12 cellular contexts compared by ENCODE assay signal in genomic region chr7:96284838-96285237, GRCh38. TPM values are rescaled to one million over a fixed set of nuclear protein-coding genes. Genes with fewer than 3 reads are reported as not detected.
A peak's percentile ranks its signal among the peaks of the same experiment; 100 is the strongest.
DNase-seq lines count a peak whose midpoint lies in the region; ATAC-seq, FAIRE-seq and TF ChIP-seq lines count a peak whose summit lies in the region.
"Had no signal": no experiment of that assay in that cellular context is flagged by ENCODE, and none has a peak within 500 bp of the region (broad histone marks: within the 10 kb centered on the region; RNA-seq: fewer than 3 reads in every experiment).

No MANE protein-coding gene starts in this region.

- TF ChIP-seq POLR2A in stomach (IDR thresholded peaks at IDR 0.05): no peak

- no peaks in the 10 kb centered on the region for H3K9me2 ChIP-seq in Karpas-422 (replicated peaks; ENCODE audit: insufficient read depth, low read length)

- peak overlapping the region; percentile 83 to 99 (median 97) for H3K27ac Mint-ChIP-seq in CD4-positive, alpha-beta memory T cell
- peak overlapping the region; percentile 90 for H3K27ac Mint-ChIP-seq in activated CD8-positive, alpha-beta T cell treated with anti-CD3 and anti-CD28 coated beads, Interleukin-2, amount 10 ng/mL, durations not matched to agents 7 days and 5 days

- H4K20me1 ChIP-seq in Karpas-422 (ENCODE audit: insufficient read depth, low read depth, low read length): no peaks in the 10 kb centered on the region

- H3K9ac ChIP-seq in Karpas-422 (ENCODE audit: low read length): no peak overlapping the region

- TF ChIP-seq CTCF in stomach (IDR thresholded peaks at IDR 0.05): no peak

- no peaks in the 10 kb centered on the region for H3K36me3 ChIP-seq in CD4-positive, alpha-beta memory T cell (ENCODE audit: insufficient read depth, low read length)
- H3K36me3 ChIP-seq in stomach: no peaks in the 10 kb centered on the region
- peaks cover 14% of the 10 kb centered on the region for H3K36me3 ChIP-seq in Karpas-422 (ENCODE audit: insufficient read depth, low read length)
- H3K36me3 ChIP-seq: thoracic aorta had no signal

- CTCF ChIA-PET in CD4-positive, alpha-beta memory T cell (lab: Charles Lee; ENCODE audit: partially characterized antibody): no interaction called here
- CTCF ChIA-PET in activated CD8-positive, alpha-beta T cell treated with anti-CD3 and anti-CD28 coated beads, Interleukin-2, amount 10 ng/mL, durations not matched to agents 7 days and 5 days (lab: Charles Lee): interaction anchor here (0.5 kb wide), 1 partner anchor 494 kb away, joined by 3 read pairs; no protein-coding TSS in a partner anchor

- peaks cover 31 to 44% (median 40%) of the 10 kb centered on the region in 4 donors for H3K4me1 Mint-ChIP-seq in CD4-positive, alpha-beta memory T cell
- peaks cover 31% of the 10 kb centered on the region for H3K4me1 Mint-ChIP-seq in activated CD8-positive, alpha-beta T cell treated with anti-CD3 and anti-CD28 coated beads, Interleukin-2, amount 10 ng/mL, durations not matched to agents 7 days and 5 days (ENCODE audit: low read depth)

- H3K9me3 ChIP-seq in CD4-positive, alpha-beta memory T cell (ENCODE audit: control insufficient read depth in 1 of 2, low read length in 2 of 2): no peaks in the 10 kb centered on the region
- H3K9me3 ChIP-seq in stomach (no peaks in the 10 kb centered on the region), Karpas-422 (ENCODE audit: low read length) (no peaks in the 10 kb centered on the region)
- H3K9me3 ChIP-seq: SJSA1, thoracic aorta had no signal

- peaks cover 90% of the 10 kb centered on the region for H3K79me2 ChIP-seq in Karpas-422 (ENCODE audit: low read length)

- H3K4me2 ChIP-seq in Karpas-422 (ENCODE audit: low read depth, low read length, poor library complexity, severe bottlenecking): no peak overlapping the region

- POLR2A ChIA-PET in CD4-positive, alpha-beta memory T cell (lab: Charles Lee; ENCODE audit: partially characterized antibody): interaction anchor here (0.5 to 2.4 kb wide), 5 partner anchors 21 to 424 kb away, joined by 3 to 12 read pairs (median 3); partner anchors contain the start of gene SLC25A13
- POLR2A ChIA-PET in activated CD8-positive, alpha-beta T cell treated with anti-CD3 and anti-CD28 coated beads, Interleukin-2, amount 10 ng/mL, durations not matched to agents 7 days and 5 days (lab: Charles Lee): no interaction called here

- peak overlapping the region; percentile 54 for H3K27ac ChIP-seq in CD4-positive, alpha-beta memory T cell (ENCODE audit: low read depth, low read length)
- H3K27ac ChIP-seq in stomach (no peak overlapping the region), Karpas-422 (ENCODE audit: low read length) (no peak overlapping the region)
- H3K27ac ChIP-seq: SJSA1, thoracic aorta had no signal

- peak overlapping the region in 1 of 2 donors; percentile 21 for H3K4me3 ChIP-seq in CD4-positive, alpha-beta memory T cell (ENCODE audit: low read length in 2 of 2)
- H3K4me3 ChIP-seq in stomach: no peak overlapping the region
- no peak overlapping the region for H3K4me3 ChIP-seq in Karpas-422 (ENCODE audit: low read length)
- H3K4me3 ChIP-seq: SJSA1, thoracic aorta had no signal

- peak overlapping the region in 7 of 8 donors; percentile 74 to 90 (median 77) for H3K4me3 Mint-ChIP-seq in CD4-positive, alpha-beta memory T cell
- no peak overlapping the region for H3K4me3 Mint-ChIP-seq in activated CD8-positive, alpha-beta T cell treated with anti-CD3 and anti-CD28 coated beads, Interleukin-2, amount 10 ng/mL, durations not matched to agents 7 days and 5 days

- no peaks in the 10 kb centered on the region for H3K27me3 Mint-ChIP-seq in CD4-positive, alpha-beta memory T cell
- no peaks in the 10 kb centered on the region for H3K27me3 Mint-ChIP-seq in activated CD8-positive, alpha-beta T cell treated with anti-CD3 and anti-CD28 coated beads, Interleukin-2, amount 10 ng/mL, durations not matched to agents 7 days and 5 days (ENCODE audit: low read depth)

- FAIRE-seq in GM19239 (lab: Jason Lieb, UNC): peak; percentile 49

- peaks cover 0 to 1% (median 0%) of the 10 kb centered on the region in 8 donors for H3K9me3 Mint-ChIP-seq in CD4-positive, alpha-beta memory T cell
- H3K9me3 Mint-ChIP-seq in activated CD8-positive, alpha-beta T cell treated with anti-CD3 and anti-CD28 coated beads, Interleukin-2, amount 10 ng/mL, durations not matched to agents 7 days and 5 days (ENCODE audit: insufficient read depth): no peaks in the 10 kb centered on the region

- ATAC-seq in HG02973 (IDR thresholded peaks at IDR 0.05; ENCODE audit: unreplicated experiment) (peak; percentile 56), Right ventricle myocardium superior (ENCODE audit: poor library complexity) (no peak)
- no peak for ATAC-seq in activated CD8-positive, alpha-beta T cell treated with anti-CD3 and anti-CD28 coated beads, Interleukin-2, amount 10 ng/mL, durations not matched to agents 7 days and 5 days

- H3K36me3 Mint-ChIP-seq in CD4-positive, alpha-beta memory T cell: peaks cover 0 to 8% of the 10 kb centered on the region in 2 donors
- H3K36me3 Mint-ChIP-seq in activated CD8-positive, alpha-beta T cell treated with anti-CD3 and anti-CD28 coated beads, Interleukin-2, amount 10 ng/mL, durations not matched to agents 7 days and 5 days (ENCODE audit: low read depth): peaks cover 28% of the 10 kb centered on the region

- no peak for TF ChIP-seq EP300 in stomach (IDR thresholded peaks at IDR 0.05)

- DNase-seq in CD4-positive, alpha-beta memory T cell: peak in 1 of 5 donors; percentile 4
- no peak for DNase-seq in GM19239 (ENCODE audit: insufficient read length, low spot score)
- DNase-seq in activated CD8-positive, alpha-beta T cell treated with anti-CD3 and anti-CD28 coated beads, Interleukin-2, amount 10 ng/mL, durations not matched to agents 7 days and 5 days: no peak
- no peak for DNase-seq in stomach
- no peak for DNase-seq in Right ventricle myocardium superior
- DNase-seq in amniotic stem cell (lab: John Stamatoyannopoulos, UW): no peak
- DNase-seq in Karpas-422: no peak
- DNase-seq: C1 segment of cervical spinal cord, NCI-H2107 had no signal

- intact Hi-C loops in CD4-positive, alpha-beta memory T cell (cut with micrococcal nuclease): loop anchor here (1.0 to 5.0 kb wide), 3 partner anchors 20 to 832 kb away; partner anchors contain the start of gene SDHAF3
- intact Hi-C loops in stomach (cut with DNase I; ENCODE audit: low total_unique reads): no loop called here
- intact Hi-C loops in Right ventricle myocardium superior (cut with DNase I): no loop called here

- no peaks in the 10 kb centered on the region for H3K27me3 ChIP-seq in CD4-positive, alpha-beta memory T cell (ENCODE audit: insufficient read depth, low read length)
- no peaks in the 10 kb centered on the region for H3K27me3 ChIP-seq in stomach
- no peaks in the 10 kb centered on the region for H3K27me3 ChIP-seq in Karpas-422 (ENCODE audit: low read length)
- H3K27me3 ChIP-seq: SJSA1 had no signal

- 85 to 95% (median 89%) methylated on average over 3 of the region's 3 CpGs for whole genome bisulfite sequencing in stomach, 5 donors

- H2AFZ ChIP-seq in Karpas-422 (ENCODE audit: low read length): no peak overlapping the region

- peaks cover 40% of the 10 kb centered on the region for H3K4me1 ChIP-seq in CD4-positive, alpha-beta memory T cell (ENCODE audit: insufficient read depth, low read length)
- peaks cover 0 to 45% (median 9%) of the 10 kb centered on the region in 4 donors for H3K4me1 ChIP-seq in stomach
- peaks cover 16% of the 10 kb centered on the region for H3K4me1 ChIP-seq in Karpas-422 (ENCODE audit: low read length)
- H3K4me1 ChIP-seq: SJSA1 had no signal

RNA-seq across cellular contexts. Expression of gene SLC25A13, which starts 37.1 kb away (rescaled TPM):
- total RNA-seq in CD4-positive, alpha-beta memory T cell: 10 to 100 TPM in 1 of 2 experiments, 1 to 10 TPM in 1; 9.1 to 12.2 TPM
- 1 to 10 TPM; 5.2 to 7.4 TPM for polyA plus RNA-seq in CD4-positive, alpha-beta memory T cell
- total RNA-seq in activated CD8-positive, alpha-beta T cell treated with anti-CD3 and anti-CD28 coated beads, Interleukin-2, amount 10 ng/mL, durations not matched to agents 7 days and 5 days: 10 to 100 TPM in 1 of 2 experiments, 1 to 10 TPM in 1; 8.9 to 12.0 TPM
- total RNA-seq in stomach (10 to 100 TPM in 4 of 5 donors, 1 to 10 TPM in 1; 4.1 to 72.0 (median 47.1) TPM), Right ventricle myocardium superior (11.6 TPM)
- 10 to 100 TPM in 1 of 3 donors, 1 to 10 TPM in 2; 7.1 to 11.9 (median 9.4) TPM for polyA plus RNA-seq in stomach
- 23.9 and 64.7 TPM in 2 replicates for total RNA-seq in Karpas-422 (2014; rRNA removed; shearing (Covaris generic); ENCODE audit: low replicate concordance)
